23 cellular contexts compared by ENCODE assay signal in the genomic region with DNA sequence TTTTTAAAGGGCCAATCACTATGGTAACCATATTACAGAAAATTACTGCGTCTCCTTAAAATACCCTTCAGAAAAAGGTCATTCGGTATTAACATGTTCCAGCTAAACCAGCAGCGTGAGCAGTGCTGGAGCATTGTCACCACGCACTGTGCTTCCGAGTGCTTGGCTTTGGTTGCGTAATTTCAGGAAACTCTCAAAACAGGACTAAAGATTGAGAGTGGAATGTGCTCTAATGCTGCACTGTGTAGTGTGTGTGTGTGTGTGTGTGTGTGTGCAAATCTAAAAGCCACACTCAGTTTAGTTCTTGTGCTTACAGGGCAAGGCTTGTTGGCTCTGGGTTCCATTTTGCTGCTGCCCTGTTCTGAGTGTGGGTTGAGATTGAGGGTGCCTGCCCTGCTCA. TPM values are rescaled to one million over a fixed set of nuclear protein-coding genes. Genes with fewer than 3 reads are reported as not detected.
DNase-seq lines count a peak whose midpoint lies in the region; ATAC-seq and TF ChIP-seq lines count a peak whose summit lies in the region.
"Had no signal": no experiment of that assay in that cellular context is flagged by ENCODE, and none has a peak within 500 bp of the region (broad histone marks: within the 10 kb centered on the region; RNA-seq: fewer than 3 reads in every experiment).

No MANE protein-coding gene starts in this region.

- ATAC-seq in upper lobe of left lung (ENCODE audit: low FRiP score in 2 of 2) = peak; percentile 38 to 90
- ATAC-seq: activated CD8-positive, alpha-beta T cell treated with anti-CD3 and anti-CD28 coated beads, Interleukin-2, amount 10 ng/mL, durations not matched to agents 7 days and 5 days; heart right ventricle; sciatic nerve; stimulated activated naive B cell treated with anti-CD40 and anti-IgM and Interleukin-4, amounts not matched to agents 10 μg/mL and 1 μg/mL and 100 μg/mL, for 72 hours had no signal

- no peak for TF ChIP-seq POLR2A in upper lobe of left lung (IDR thresholded peaks at IDR 0.05)

- peak; percentile 52 for DNase-seq in MV-4-11 (lab: John Stamatoyannopoulos, UW)
- DNase-seq in dedifferentiated amniotic fluid mesenchymal stem cell (ENCODE audit: extremely low spot score) = peak; percentile 19
- DNase-seq in iris pigment epithelial cell (ENCODE audit: low read depth) = peak; percentile 45
- peak in 1 of 2 donors; percentile 54 for DNase-seq in upper lobe of left lung
- no peak for DNase-seq in NCI-H69 (lab: John Stamatoyannopoulos, UW)
- DNase-seq in NCI-H2196 treated with DMSO at 0.1 percent for 48 hours (lab: John Stamatoyannopoulos, UW; ENCODE audit: unreplicated experiment) = no peak
- no peak for DNase-seq in HuH-7.5 (ENCODE audit: low spot score)
- DNase-seq: activated CD4-positive, CD25-positive, alpha-beta regulatory T cell treated with anti-CD3 and anti-CD28 coated beads, Interleukin-2, amount 50 U/mL, for 72 hours; activated CD8-positive, alpha-beta T cell treated with anti-CD3 and anti-CD28 coated beads, Interleukin-2, amount 10 ng/mL, durations not matched to agents 7 days and 5 days; activated effector memory CD4-positive, alpha-beta T cell treated with Interleukin-2 at 50 U/mL for 16 hours; activated naive CD8-positive, alpha-beta T cell treated with anti-CD3 and anti-CD28 coated beads for 36 hours; CD4-positive, alpha-beta T cell; heart right ventricle; NCI-H1105; NCI-H2029; NCI-H446 treated with DMSO at 0.1 percent for 48 hours; stimulated activated naive B cell treated with anti-CD40 and anti-IgM and Interleukin-4, amounts not matched to agents 10 μg/mL and 1 μg/mL and 100 μg/mL, for 72 hours had no signal

- H3K9me3 ChIP-seq in upper lobe of left lung = no peaks in the 10 kb centered on the region
- H3K9me3 ChIP-seq: heart right ventricle had no signal

- H3K4me1 ChIP-seq in upper lobe of left lung = peaks cover 0 to 4% (median 3%) of the 10 kb centered on the region in 4 donors
- H3K4me1 ChIP-seq: heart right ventricle had no signal

- no peaks in the 10 kb centered on the region for H3K36me3 ChIP-seq in upper lobe of left lung
- H3K36me3 ChIP-seq: heart right ventricle had no signal

- H3K27ac ChIP-seq in upper lobe of left lung = no peak overlapping the region
- H3K27ac ChIP-seq: heart right ventricle, HL-60, RWPE1 had no signal

- no peak for TF ChIP-seq EP300 in upper lobe of left lung (IDR thresholded peaks at IDR 0.05)

- 40 to 60% methylated on average over 6 of the region's 6 CpGs for WGBS in upper lobe of left lung, 2 donors

- no peak for TF ChIP-seq CTCF in upper lobe of left lung (IDR thresholded peaks at IDR 0.05)

- H3K27me3 ChIP-seq in upper lobe of left lung = no peaks in the 10 kb centered on the region
- H3K27me3 ChIP-seq: heart right ventricle had no signal

- H3K4me3 ChIP-seq in upper lobe of left lung = no peak overlapping the region
- H3K4me3 ChIP-seq: heart right ventricle had no signal

RNA-seq across cellular contexts. Expression of gene TEX29, which starts 50.8 kb away (rescaled TPM):
- 1 to 10 TPM in 1 of 6 donors, under 1 TPM in 2, not detected in 3; 0.37 to 1.2 (median 0.63) TPM for total RNA-seq in upper lobe of left lung
- total RNA-seq: activated CD8-positive, alpha-beta T cell treated with anti-CD3 and anti-CD28 coated beads, Interleukin-2, amount 10 ng/mL, durations not matched to agents 7 days and 5 days; Daoy; neural crest cell; SK-MEL-5 had no signal

Comparison
In these comparisons a context has a peak if more than half of its experiments do, and no peak if none do; other contexts are left out.
1. DNase-seq: peak in MV-4-11 (single experiment), dedifferentiated amniotic fluid mesenchymal stem cell (single experiment) and iris pigment epithelial cell (single experiment); none in NCI-H69 (single experiment), NCI-H2196 treated with DMSO at 0.1 percent for 48 hours (single experiment) and HuH-7.5 (single experiment).